9 cellular contexts compared by ENCODE assay signal in the genomic region with DNA sequence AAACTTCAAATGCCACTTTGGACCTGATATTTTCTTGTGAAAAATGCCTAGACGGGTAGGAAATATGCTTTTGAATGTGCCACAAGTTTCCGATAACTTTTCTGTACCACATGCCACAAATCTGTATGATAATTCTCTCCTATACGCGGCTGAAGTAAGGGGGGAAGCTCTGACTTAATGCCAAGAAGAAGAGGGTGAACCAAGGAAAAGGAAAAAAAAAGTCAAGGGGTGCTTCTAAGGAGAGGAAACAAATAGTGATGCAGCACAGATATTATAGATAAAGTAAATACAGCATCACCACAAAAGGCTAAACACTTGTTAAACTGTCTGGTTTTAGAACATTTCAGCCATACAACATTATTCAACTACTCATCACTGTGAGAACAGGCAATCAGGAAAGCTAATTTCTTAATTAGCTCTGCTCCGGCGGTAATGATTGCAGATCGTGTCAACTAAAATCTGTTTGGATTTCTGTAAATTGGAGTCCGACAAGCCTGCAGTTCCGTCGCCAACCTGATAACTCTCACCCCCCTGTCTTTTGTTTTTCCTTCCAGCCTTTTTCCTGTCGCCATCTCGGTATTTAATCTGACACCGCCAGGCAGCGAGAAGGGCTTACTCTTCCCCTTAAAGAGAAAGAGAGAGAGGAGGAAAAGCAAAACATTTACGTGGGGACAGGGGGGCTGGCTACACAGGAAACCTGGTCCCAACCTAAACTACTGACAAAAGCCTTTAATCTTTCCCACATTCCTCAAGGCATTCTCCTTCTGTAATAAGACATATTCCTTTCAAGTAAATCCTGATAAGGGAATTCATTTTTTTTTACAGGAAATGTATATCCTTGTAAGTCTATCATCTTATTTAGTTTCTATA.
DNase-seq lines count a peak whose midpoint lies in the region; ATAC-seq and TF ChIP-seq lines count a peak whose summit lies in the region.
"Had no signal": no experiment of that assay in that cellular context is flagged by ENCODE, and none has a peak within 500 bp of the region (broad histone marks: within the 10 kb centered on the region; RNA-seq: fewer than 3 reads in every experiment).

No MANE protein-coding gene starts in this region.

- CTCF ChIA-PET in activated CD8-positive, alpha-beta memory T cell treated with anti-CD3 and anti-CD28 coated beads, Interleukin-2, amount 10 ng/mL, durations not matched to agents 7 days and 5 days (lab: Charles Lee), result interaction anchor here (1.4 kb wide), 1 partner anchor 58 kb away, joined by 4 read pairs; no protein-coding TSS in a partner anchor

- DNase-seq in activated CD8-positive, alpha-beta memory T cell treated with anti-CD3 and anti-CD28 coated beads, Interleukin-2, amount 10 ng/mL, durations not matched to agents 7 days and 5 days, result no peak
- no peak for DNase-seq in activated CD8-positive, alpha-beta memory T cell treated with anti-CD3 and anti-CD28 coated beads for 24 hours
- DNase-seq in astrocyte of the cerebellum (ENCODE audit: low read depth) (no peak), right lobe of liver (no peak)
- no peak for DNase-seq in activated effector memory CD4-positive, alpha-beta T cell treated with Interleukin-2 at 50 U/mL for 16 hours
- DNase-seq in central memory CD4-positive, alpha-beta T cell, result no peak

- peak overlapping the region; percentile 43 for H3K4me3 Mint-ChIP-seq in activated CD8-positive, alpha-beta memory T cell treated with anti-CD3 and anti-CD28 coated beads, Interleukin-2, amount 10 ng/mL, durations not matched to agents 7 days and 5 days

- TF ChIP-seq CTCF in astrocyte of the cerebellum (IDR thresholded peaks at IDR 0.05; ENCODE audit: low read depth, low read length, missing control alignments) (peak; percentile 29), right lobe of liver (IDR thresholded peaks at IDR 0.05) (no peak)

- H3K27me3 Mint-ChIP-seq in activated CD8-positive, alpha-beta memory T cell treated with anti-CD3 and anti-CD28 coated beads, Interleukin-2, amount 10 ng/mL, durations not matched to agents 7 days and 5 days, result no peaks in the 10 kb centered on the region

- no peaks in the 10 kb centered on the region for H3K4me1 ChIP-seq in right lobe of liver
- H3K4me1 ChIP-seq in urinary bladder (ENCODE audit: insufficient read depth), result no peaks in the 10 kb centered on the region

- H3K27me3 ChIP-seq in right lobe of liver, result no peaks in the 10 kb centered on the region

- H3K36me3 ChIP-seq in right lobe of liver (no peaks in the 10 kb centered on the region), urinary bladder (ENCODE audit: insufficient read depth) (no peaks in the 10 kb centered on the region)

- H3K9me3 Mint-ChIP-seq in activated CD8-positive, alpha-beta memory T cell treated with anti-CD3 and anti-CD28 coated beads, Interleukin-2, amount 10 ng/mL, durations not matched to agents 7 days and 5 days (ENCODE audit: low read depth), result no peaks in the 10 kb centered on the region
- H3K9me3 Mint-ChIP-seq: T-cell had no signal

- H3K9me3 ChIP-seq in right lobe of liver, result no peaks in the 10 kb centered on the region

- H3K4me3 ChIP-seq in astrocyte of the cerebellum (ENCODE audit: low read depth, low read length), result peak overlapping the region; percentile 11
- no peak overlapping the region for H3K4me3 ChIP-seq in right lobe of liver
- H3K4me3 ChIP-seq in urinary bladder (ENCODE audit: low read depth, low read length), result peak overlapping the region; percentile 29

- 15% methylated on average over 15 of the region's 15 CpGs for WGBS in right lobe of liver (ENCODE audit: insufficient coverage, low coverage, low lambda C conversion rate, missing lambda C conversion rate)
- WGBS in urinary bladder, result 24% methylated on average over 15 of the region's 15 CpGs

- intact Hi-C loops in right lobe of liver (cut with DNase I), result no loop called here

- ATAC-seq in activated CD8-positive, alpha-beta memory T cell treated with anti-CD3 and anti-CD28 coated beads, Interleukin-2, amount 10 ng/mL, durations not matched to agents 7 days and 5 days, result no peak
- ATAC-seq in right lobe of liver (peak; percentile 39 to 69 (median 50)), GM21447 (IDR thresholded peaks at IDR 0.05; ENCODE audit: unreplicated experiment) (no peak)
- ATAC-seq: T-cell had no signal

- no peak for TF ChIP-seq POLR2A in right lobe of liver (IDR thresholded peaks at IDR 0.05)

- peak overlapping the region; percentile 11 to 40 (median 25) for H3K27ac ChIP-seq in right lobe of liver
- H3K27ac ChIP-seq in urinary bladder (ENCODE audit: low read depth), result no peak overlapping the region

- peaks cover 67% of the 10 kb centered on the region for H3K4me1 Mint-ChIP-seq in activated CD8-positive, alpha-beta memory T cell treated with anti-CD3 and anti-CD28 coated beads, Interleukin-2, amount 10 ng/mL, durations not matched to agents 7 days and 5 days

- peaks cover 10% of the 10 kb centered on the region for H3K36me3 Mint-ChIP-seq in activated CD8-positive, alpha-beta memory T cell treated with anti-CD3 and anti-CD28 coated beads, Interleukin-2, amount 10 ng/mL, durations not matched to agents 7 days and 5 days

- in situ Hi-C loops in astrocyte of the cerebellum (cut with HindIII; ENCODE audit: low sequenced_read_pairs), result no loop called here

- H3K27ac Mint-ChIP-seq in activated CD8-positive, alpha-beta memory T cell treated with anti-CD3 and anti-CD28 coated beads, Interleukin-2, amount 10 ng/mL, durations not matched to agents 7 days and 5 days, result peak overlapping the region; percentile 74

Comparison
In these comparisons a context has a peak if more than half of its experiments do, and no peak if none do; other contexts are left out.
1. ATAC-seq: peak in right lobe of liver (4 of 4); none in activated CD8-positive, alpha-beta memory T cell treated with anti-CD3 and anti-CD28 coated beads, Interleukin-2, amount 10 ng/mL, durations not matched to agents 7 days and 5 days (single experiment) and GM21447 (single experiment).
2. H3K4me3 ChIP-seq: peak in astrocyte of the cerebellum (single experiment) and urinary bladder (single experiment); none in right lobe of liver (0 of 3).